1 cellular context compared by ENCODE assay signal in genomic region chr11:79506734-79507344, GRCh38.
TF ChIP-seq lines count a peak whose summit lies in the region.

No MANE protein-coding gene starts in this region.

TF ChIP-seq in GM23338, 12 proteins besides CTCF, POLR2A, EP300 and RAD21 (continued from another document):
- TF ChIP-seq, protein P1, sequence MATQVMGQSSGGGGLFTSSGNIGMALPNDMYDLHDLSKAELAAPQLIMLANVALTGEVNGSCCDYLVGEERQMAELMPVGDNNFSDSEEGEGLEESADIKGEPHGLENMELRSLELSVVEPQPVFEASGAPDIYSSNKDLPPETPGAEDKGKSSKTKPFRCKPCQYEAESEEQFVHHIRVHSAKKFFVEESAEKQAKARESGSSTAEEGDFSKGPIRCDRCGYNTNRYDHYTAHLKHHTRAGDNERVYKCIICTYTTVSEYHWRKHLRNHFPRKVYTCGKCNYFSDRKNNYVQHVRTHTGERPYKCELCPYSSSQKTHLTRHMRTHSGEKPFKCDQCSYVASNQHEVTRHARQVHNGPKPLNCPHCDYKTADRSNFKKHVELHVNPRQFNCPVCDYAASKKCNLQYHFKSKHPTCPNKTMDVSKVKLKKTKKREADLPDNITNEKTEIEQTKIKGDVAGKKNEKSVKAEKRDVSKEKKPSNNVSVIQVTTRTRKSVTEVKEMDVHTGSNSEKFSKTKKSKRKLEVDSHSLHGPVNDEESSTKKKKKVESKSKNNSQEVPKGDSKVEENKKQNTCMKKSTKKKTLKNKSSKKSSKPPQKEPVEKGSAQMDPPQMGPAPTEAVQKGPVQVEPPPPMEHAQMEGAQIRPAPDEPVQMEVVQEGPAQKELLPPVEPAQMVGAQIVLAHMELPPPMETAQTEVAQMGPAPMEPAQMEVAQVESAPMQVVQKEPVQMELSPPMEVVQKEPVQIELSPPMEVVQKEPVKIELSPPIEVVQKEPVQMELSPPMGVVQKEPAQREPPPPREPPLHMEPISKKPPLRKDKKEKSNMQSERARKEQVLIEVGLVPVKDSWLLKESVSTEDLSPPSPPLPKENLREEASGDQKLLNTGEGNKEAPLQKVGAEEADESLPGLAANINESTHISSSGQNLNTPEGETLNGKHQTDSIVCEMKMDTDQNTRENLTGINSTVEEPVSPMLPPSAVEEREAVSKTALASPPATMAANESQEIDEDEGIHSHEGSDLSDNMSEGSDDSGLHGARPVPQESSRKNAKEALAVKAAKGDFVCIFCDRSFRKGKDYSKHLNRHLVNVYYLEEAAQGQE (IDR thresholded peaks at IDR 0.05; ENCODE audit: unreplicated experiment), result no peak
- TF ChIP-seq ETS1 (IDR thresholded peaks at IDR 0.05) (no peak), STAT1 (IDR thresholded peaks at IDR 0.05; ENCODE audit: unreplicated experiment) (no peak), ZNF114 (CRISPR knock-in tag; IDR thresholded peaks at IDR 0.05) (no peak)
